In genomic region chr4:181731900-181732299, GRCh38 we compare ENCODE assay signal across 8 cellular contexts.
"Had no signal": no experiment of that assay in that cellular context is flagged by ENCODE, and none has a peak within 500 bp of the region (broad histone marks: within the 10 kb centered on the region; RNA-seq: fewer than 3 reads in every experiment).

No MANE protein-coding gene starts in this region.

- DNase-seq: GM23248, GOT3, H9, HCEC 1CT, HFFc6, KG1 had no signal

- H3K4me3 ChIP-seq: GM23248 had no signal

- FAIRE-seq: H54 had no signal

- H3K27ac ChIP-seq: GM23248, HL-60 had no signal

- H2AFZ ChIP-seq: GM23248 had no signal

- H3K9ac ChIP-seq: GM23248 had no signal
